Comparison of ENCODE assay signal across 19 cellular contexts in the genomic region with DNA sequence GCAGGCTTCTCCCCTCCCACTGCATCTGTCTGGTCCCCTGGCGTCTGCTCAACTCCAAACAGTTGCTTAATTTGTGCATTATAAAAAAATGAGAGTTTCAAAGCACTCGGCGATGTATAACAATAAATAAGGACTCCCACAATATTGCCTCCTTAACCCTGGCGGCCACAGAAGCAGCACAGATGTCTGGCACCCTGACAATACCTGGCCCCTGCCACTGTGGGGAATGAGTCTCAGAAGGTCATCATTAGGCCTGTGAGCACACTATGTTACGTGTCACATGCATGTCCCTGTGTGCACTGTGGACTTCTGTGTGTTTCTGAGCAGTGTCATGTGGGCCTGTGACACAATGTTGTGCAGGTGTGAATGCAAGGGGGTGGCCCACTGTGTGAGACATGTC.
DNase-seq lines count a peak whose midpoint lies in the region; ATAC-seq and TF ChIP-seq lines count a peak whose summit lies in the region.
"Had no signal": no experiment of that assay in that cellular context is flagged by ENCODE, and none has a peak within 500 bp of the region (broad histone marks: within the 10 kb centered on the region; RNA-seq: fewer than 3 reads in every experiment).

No MANE protein-coding gene starts in this region.

- H3K9ac ChIP-seq in H9 (ENCODE audit: extremely low read depth, insufficient read length, low read length): no peak overlapping the region
- H3K9ac ChIP-seq: BLaER1 treated with 17β-estradiol and CSF1 and Interleukin-3, amounts not matched to agents 10 nM and 100 nM had no signal

- DNase-seq in Right ventricle myocardium inferior (ENCODE audit: missing footprints) (peak; percentile 31), Right ventricle myocardium superior (no peak), H9 (no peak), mesenteric fat pad (ENCODE audit: low spot score) (peak; percentile 59), posterior vena cava (ENCODE audit: low spot score) (peak; percentile 61), RPMI8226 (no peak)
- no peak for DNase-seq in stimulated activated CD4-positive, alpha-beta T cell treated with anti-CD3 and anti-CD28 coated beads, Interleukin-12 subunit alpha, Interleukin-12 subunit beta, amount 100 ng/mL, for 4 hours
- DNase-seq: Calu3; CD8-positive, alpha-beta T cell; DMS153; DMS79; GDM1; HFFc6; IMR-90 had no signal

- no peak overlapping the region for H4K8ac ChIP-seq in H9 (replicated peaks; ENCODE audit: insufficient read length, low read depth, low read length)

- no peaks in the 10 kb centered on the region for H3K79me2 ChIP-seq in H9 (ENCODE audit: insufficient read depth, low read length)

- no peak overlapping the region for H2BK12ac ChIP-seq in H9 (ENCODE audit: insufficient read length, low read depth, low read length)

- H3K23me2 ChIP-seq in H9 (ENCODE audit: insufficient read length, low read depth, low read length, poor library complexity, severe bottlenecking): no peaks in the 10 kb centered on the region

- H3K27me3 ChIP-seq in H9 (ENCODE audit: insufficient read depth, low read length): no peaks in the 10 kb centered on the region
- H3K27me3 ChIP-seq: BLaER1 treated with 17β-estradiol and CSF1 and Interleukin-3, amounts not matched to agents 10 nM and 100 nM had no signal

- no peaks in the 10 kb centered on the region for H3K9me3 ChIP-seq in H9 (ENCODE audit: control insufficient read depth, low read depth, low read length)

- no peak overlapping the region for H4K5ac ChIP-seq in H9 (ENCODE audit: insufficient read length, low read depth, low read length)

- peaks cover 8 to 11% (median 9%) of the 10 kb centered on the region in 3 experiments for H3K36me3 Mint-ChIP-seq in H9 (ENCODE audit: insufficient read depth in 1 of 3, low read depth in 3 of 3)
- H3K36me3 Mint-ChIP-seq: CD8-positive, alpha-beta T cell had no signal

- no peak overlapping the region for H2BK5ac ChIP-seq in H9 (ENCODE audit: insufficient read length, low read length)

- no peak overlapping the region for H3K56ac ChIP-seq in H9 (ENCODE audit: insufficient read length, low read depth, low read length)

- no CpG with 5 or more reads among the region's 5 CpGs for WGBS in H9 (ENCODE audit: extremely low coverage, insufficient read length, low lambda C conversion rate)

- intact Hi-C loops in Right ventricle myocardium inferior (cut with DNase I): no loop called here
- intact Hi-C loops in Right ventricle myocardium superior (cut with DNase I): no loop called here
- intact Hi-C loops in posterior vena cava (cut with DNase I): no loop called here

- no peaks in the 10 kb centered on the region for H4K20me1 ChIP-seq in H9 (ENCODE audit: control insufficient read depth, insufficient read depth, insufficient read length)
- H4K20me1 ChIP-seq: BLaER1 treated with 17β-estradiol and CSF1 and Interleukin-3, amounts not matched to agents 10 nM and 100 nM had no signal

- H3K79me1 ChIP-seq in H9 (ENCODE audit: insufficient read depth, low read depth, low read length, poor library complexity, severe bottlenecking): no peaks in the 10 kb centered on the region

- no peak overlapping the region for H2AK5ac ChIP-seq in H9 (ENCODE audit: insufficient read length, low read length)

- H3K27ac ChIP-seq in H9 (ENCODE audit: insufficient read length, low read depth, low read length): no peak overlapping the region
- H3K27ac ChIP-seq: BLaER1 treated with 17β-estradiol and CSF1 and Interleukin-3, amounts not matched to agents 10 nM and 100 nM had no signal

- 0 out of 4 replicates have a peak, but pooled peaks cover 0 to 3% of the 10 kb centered on the region in 2 experiments for H3K4me1 Mint-ChIP-seq in H9
- H3K4me1 Mint-ChIP-seq: B cell, GM23338 had no signal

- no peaks in the 10 kb centered on the region for H3K4me1 ChIP-seq in H9 (ENCODE audit: insufficient read depth, low read length)

- H3T11ph ChIP-seq in H9 (ENCODE audit: low read length): no peak overlapping the region

- no peak overlapping the region for H3K4me2 ChIP-seq in H9 (ENCODE audit: insufficient read depth, insufficient read length, low read length)
- H3K4me2 ChIP-seq: BLaER1 treated with 17β-estradiol and CSF1 and Interleukin-3, amounts not matched to agents 10 nM and 100 nM; GM23338 had no signal

- no peak overlapping the region for H4K91ac ChIP-seq in H9 (ENCODE audit: insufficient read length, low read depth, low read length)

- H3K4me3 Mint-ChIP-seq in H9: no peak overlapping the region
- H3K4me3 Mint-ChIP-seq: B cell; CD8-positive, alpha-beta T cell; GM23338; HFFc6 had no signal

- H3K18ac ChIP-seq in H9 (ENCODE audit: insufficient read length, low read depth, low read length): no peak overlapping the region

- no peak overlapping the region for H2BK20ac ChIP-seq in H9 (ENCODE audit: low read depth, low read length, poor library complexity, severe bottlenecking)

- no peak overlapping the region for H3K4ac ChIP-seq in H9 (ENCODE audit: low read depth, low read length)

- no peak overlapping the region for H2BK15ac ChIP-seq in H9 (ENCODE audit: low read depth, low read length)

- H3K23ac ChIP-seq in H9 (ENCODE audit: insufficient read length, low read depth, low read length): no peak overlapping the region

- peaks cover 23 to 24% of the 10 kb centered on the region in 2 experiments for H3K9me3 Mint-ChIP-seq in H9

- ATAC-seq in Right ventricle myocardium inferior (no peak), Right ventricle myocardium superior (ENCODE audit: poor library complexity) (no peak), GM19351 (IDR thresholded peaks at IDR 0.05; ENCODE audit: unreplicated experiment) (no peak)
- ATAC-seq: CD8-positive, alpha-beta T cell; GM23338; HCT116 had no signal

- no peak overlapping the region for H2AFZ ChIP-seq in H9 (ENCODE audit: low read length)
- H2AFZ ChIP-seq: GM23338 had no signal

- H3K27ac Mint-ChIP-seq in H9: no peak overlapping the region
- H3K27ac Mint-ChIP-seq: B cell; CD8-positive, alpha-beta T cell; GM23338; HFFc6 had no signal

- no peaks in the 10 kb centered on the region; the same call in 1 of the 2 replicates for H3K27me3 Mint-ChIP-seq in H9 (ENCODE audit: low read depth)

- no peak overlapping the region for H2BK120ac ChIP-seq in H9 (ENCODE audit: low read depth, low read length, poor library complexity, severe bottlenecking)

- H3K14ac ChIP-seq in H9 (ENCODE audit: insufficient read depth, low read length): peak overlapping the region; percentile 69; the same call in 1 of the 2 replicates

- no peak for TF ChIP-seq CTCF in H9 (conservative IDR thresholded peaks at IDR 0.05)

Comparison
In these comparisons a context has a peak if more than half of its experiments do, and no peak if none do; other contexts are left out.
1. DNase-seq: peak in Right ventricle myocardium inferior (single experiment), mesenteric fat pad (single experiment) and posterior vena cava (single experiment); none in Right ventricle myocardium superior (single experiment), H9 (single experiment), RPMI8226 (single experiment) and stimulated activated CD4-positive, alpha-beta T cell treated with anti-CD3 and anti-CD28 coated beads, Interleukin-12 subunit alpha, Interleukin-12 subunit beta, amount 100 ng/mL, for 4 hours (single experiment).